In the genomic region with DNA sequence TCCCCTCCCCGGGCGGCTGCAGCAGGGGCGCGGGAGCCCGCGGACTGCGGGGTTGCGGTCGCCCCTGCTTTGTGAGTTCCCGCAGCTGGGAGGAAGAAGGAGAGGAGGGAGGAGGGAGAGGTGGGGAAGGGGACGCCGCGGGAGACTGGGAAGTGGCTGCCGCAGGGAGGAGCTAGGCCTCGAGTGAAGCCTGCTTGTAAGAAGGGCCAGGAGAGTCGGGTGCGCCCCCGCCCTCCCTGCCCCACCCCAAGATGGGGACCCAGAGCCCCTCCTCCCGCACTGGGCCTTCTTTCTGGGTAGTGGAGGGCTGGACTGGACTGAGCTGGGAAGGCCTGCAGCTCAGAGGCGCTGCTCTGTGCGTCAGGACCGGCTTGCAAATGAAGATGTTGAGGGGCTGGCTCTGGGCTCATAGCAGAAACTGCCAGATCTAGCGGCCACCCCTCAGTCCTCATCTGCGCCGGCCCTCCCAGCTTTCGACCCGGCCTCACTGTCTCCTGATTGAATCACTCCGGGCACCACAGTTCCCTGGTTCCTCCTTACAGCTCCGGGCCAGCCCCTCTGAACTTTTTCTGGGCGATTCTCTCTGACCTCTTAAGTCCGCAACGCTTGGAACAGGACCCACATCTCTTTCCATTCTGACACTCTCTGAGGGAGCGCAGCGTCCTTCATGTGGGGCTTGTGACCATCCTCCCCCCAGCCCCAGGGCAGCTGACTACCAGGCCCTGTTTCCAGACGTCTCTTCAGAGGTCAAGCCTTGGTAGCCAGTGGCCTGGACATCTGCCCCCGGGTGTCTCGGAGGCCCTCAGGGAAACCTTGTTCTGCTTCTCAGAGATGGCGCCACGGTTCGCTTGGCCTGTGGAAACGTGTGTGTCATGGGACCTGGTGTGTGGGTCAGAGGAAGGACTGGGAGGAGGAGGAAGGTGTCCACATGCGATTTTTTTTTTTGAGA, we compare ENCODE assay signal across 8 cellular contexts. TPM values are rescaled to one million over a fixed set of nuclear protein-coding genes. Genes with fewer than 3 reads are reported as not detected.
DNase-seq lines count a peak whose midpoint lies in the region; ATAC-seq and TF ChIP-seq lines count a peak whose summit lies in the region.

No MANE protein-coding gene starts in this region.

- peak; percentile 70 to 85 (median 80) for ATAC-seq in heart right ventricle

- H3K9me3 Mint-ChIP-seq in activated CD4-positive, alpha-beta T cell treated with anti-CD3 and anti-CD28 coated beads, Interleukin-2, amount 10 ng/mL, durations not matched to agents 24 days and 14 days, result no peaks in the 10 kb centered on the region

- no peak for TF ChIP-seq CTCF in adrenal gland (IDR thresholded peaks at IDR 0.05)
- no peak for TF ChIP-seq CTCF in heart right ventricle (IDR thresholded peaks at IDR 0.05)
- TF ChIP-seq CTCF in osteoblast (IDR thresholded peaks at IDR 0.05; ENCODE audit: extremely low read depth, low read depth, low read length), result no peak

- no peaks in the 10 kb centered on the region for H3K27me3 ChIP-seq in adrenal gland
- no peaks in the 10 kb centered on the region for H3K27me3 ChIP-seq in heart right ventricle
- H3K27me3 ChIP-seq in osteoblast (ENCODE audit: insufficient read depth, low read length), result no peaks in the 10 kb centered on the region

- H3K36me3 ChIP-seq in adrenal gland (replicated peaks in 1 of 2) (no peaks in the 10 kb centered on the region), heart right ventricle (no peaks in the 10 kb centered on the region), osteoblast (ENCODE audit: insufficient read depth, low read length) (no peaks in the 10 kb centered on the region)

- H3K9me3 ChIP-seq in adrenal gland (replicated peaks in 1 of 3) (no peaks in the 10 kb centered on the region), heart right ventricle (no peaks in the 10 kb centered on the region), osteoblast (ENCODE audit: low read depth, low read length) (no peaks in the 10 kb centered on the region)

- DNase-seq in activated CD4-positive, alpha-beta T cell treated with anti-CD3 and anti-CD28 coated beads, Interleukin-2, amount 10 ng/mL, durations not matched to agents 24 days and 14 days, result no peak
- no peak for DNase-seq in activated CD4-positive, alpha-beta T cell treated with anti-CD3 and anti-CD28 coated beads for 48 hours
- peak; percentile 79 for DNase-seq in NCI-H146 (lab: John Stamatoyannopoulos, UW)
- DNase-seq in adrenal gland, result peak; percentile 48 to 85 (median 69)
- DNase-seq in heart right ventricle, result peak; percentile 78
- peak; percentile 97 for DNase-seq in osteoblast (ENCODE audit: insufficient read length, low spot score, missing footprints)
- DNase-seq in NCI-H524 treated with DMSO at 0.1 percent for 48 hours (lab: John Stamatoyannopoulos, UW), result no peak
- no peak for DNase-seq in NOMO-1 treated with dmso at 0.1 percent for 144 hours (lab: John Stamatoyannopoulos, UW; ENCODE audit: unreplicated experiment)

- H3K79me2 ChIP-seq in osteoblast (ENCODE audit: insufficient read depth, low read length), result no peaks in the 10 kb centered on the region

- H3K4me1 Mint-ChIP-seq in activated CD4-positive, alpha-beta T cell treated with anti-CD3 and anti-CD28 coated beads, Interleukin-2, amount 10 ng/mL, durations not matched to agents 24 days and 14 days, result peaks cover 10% of the 10 kb centered on the region

- H4K20me1 ChIP-seq in osteoblast (ENCODE audit: insufficient read depth, low read length), result no peaks in the 10 kb centered on the region

- peak overlapping the region; percentile 56 for H3K4me3 Mint-ChIP-seq in activated CD4-positive, alpha-beta T cell treated with anti-CD3 and anti-CD28 coated beads, Interleukin-2, amount 10 ng/mL, durations not matched to agents 24 days and 14 days

- H3K27ac Mint-ChIP-seq in activated CD4-positive, alpha-beta T cell treated with anti-CD3 and anti-CD28 coated beads, Interleukin-2, amount 10 ng/mL, durations not matched to agents 24 days and 14 days, result no peak overlapping the region

- peak in 1 of 2 donors; percentile 13 for TF ChIP-seq POLR2A in adrenal gland (IDR thresholded peaks at IDR 0.05)

- peaks cover 20% of the 10 kb centered on the region in 2 donors for H3K4me1 ChIP-seq in adrenal gland (replicated peaks in 1 of 2)
- H3K4me1 ChIP-seq in heart right ventricle, result peaks cover 5 to 48% (median 25%) of the 10 kb centered on the region in 9 donors
- peaks cover 15% of the 10 kb centered on the region for H3K4me1 ChIP-seq in osteoblast (ENCODE audit: insufficient read depth, low read length)

- H3K4me2 ChIP-seq in osteoblast (ENCODE audit: insufficient read depth, low read length), result peak overlapping the region; percentile 98

- peaks cover 36% of the 10 kb centered on the region for H3K27me3 Mint-ChIP-seq in activated CD4-positive, alpha-beta T cell treated with anti-CD3 and anti-CD28 coated beads, Interleukin-2, amount 10 ng/mL, durations not matched to agents 24 days and 14 days

- H3K27ac ChIP-seq in adrenal gland, result peak overlapping the region; percentile 61 to 98 (median 94)
- peak overlapping the region; percentile 98 to 100 (median 98) for H3K27ac ChIP-seq in heart right ventricle
- H3K27ac ChIP-seq in osteoblast (ENCODE audit: low read depth, low read length), result peak overlapping the region; percentile 87

- peaks cover 2% of the 10 kb centered on the region for H3K36me3 Mint-ChIP-seq in activated CD4-positive, alpha-beta T cell treated with anti-CD3 and anti-CD28 coated beads, Interleukin-2, amount 10 ng/mL, durations not matched to agents 24 days and 14 days (ENCODE audit: low read depth)

- intact Hi-C loops in activated CD4-positive, alpha-beta T cell treated with anti-CD3 and anti-CD28 coated beads, Interleukin-2, amount 10 ng/mL, durations not matched to agents 24 days and 14 days (cut with micrococcal nuclease), result no loop called here
- intact Hi-C loops in adrenal gland (cut with DNase I) (no loop called here), heart right ventricle (cut with DNase I) (loop anchor here in 2 of 10 donors (2.0 to 5.0 kb wide), 2 partner anchors 21 to 37 kb away; a partner anchor contains a TSS)

- H2AFZ ChIP-seq in osteoblast (ENCODE audit: low read length), result peak overlapping the region; percentile 94

- 17 to 31% (median 22%) methylated on average over 24 to 42 of the region's 42 CpGs for WGBS in adrenal gland, 4 donors
- 17 to 33% methylated on average over 32 to 42 of the region's 42 CpGs for WGBS in heart right ventricle, 2 donors

- H3K4me3 ChIP-seq in adrenal gland, result peak overlapping the region; percentile 37 to 85 (median 50)
- peak overlapping the region; percentile 81 to 98 (median 88) for H3K4me3 ChIP-seq in heart right ventricle
- peak overlapping the region; percentile 90 for H3K4me3 ChIP-seq in osteoblast (ENCODE audit: insufficient read depth, low read length)

RNA-seq across cellular contexts. Expression of a gene that starts 21.9 kb away (rescaled TPM):
- total RNA-seq in activated CD4-positive, alpha-beta T cell treated with anti-CD3 and anti-CD28 coated beads, Interleukin-2, amount 10 ng/mL, durations not matched to agents 24 days and 14 days, result 29.6 and 30.3 TPM in 2 replicates
- 100 to 1,000 TPM; 156 to 529 (median 221) TPM for total RNA-seq in adrenal gland
- polyA plus RNA-seq in adrenal gland, result 100 to 1,000 TPM in 2 of 3 donors, 10 to 100 TPM in 1; 93.6 to 152 (median 127) TPM
- 100 to 1,000 TPM in 1 of 10 donors, 10 to 100 TPM in 9; 31.8 to 130 (median 53.2) TPM for total RNA-seq in heart right ventricle
- 100 to 1,000 TPM in 1 of 2 donors, 10 to 100 TPM in 1; 43.4 to 218 TPM for polyA plus RNA-seq in heart right ventricle
- 1,145 and 1,318 TPM in 2 replicates for total RNA-seq in osteoblast

RNA-seq across cellular contexts. Expression of a gene that starts 58.2 kb away (rescaled TPM):
- 13.4 and 14.5 TPM in 2 replicates for total RNA-seq in activated CD4-positive, alpha-beta T cell treated with anti-CD3 and anti-CD28 coated beads, Interleukin-2, amount 10 ng/mL, durations not matched to agents 24 days and 14 days
- total RNA-seq in adrenal gland (10 to 100 TPM in 7 of 8 donors, 1 to 10 TPM in 1; 4.8 to 17.8 (median 14.5) TPM), heart right ventricle (1 to 10 TPM; 3.3 to 8.0 (median 4.1) TPM), osteoblast (13.4 and 14.1 TPM in 2 replicates)
- polyA plus RNA-seq in adrenal gland (100 to 1,000 TPM in 1 of 3 donors, 10 to 100 TPM in 1, 1 to 10 TPM in 1; 4.1 to 110 (median 35.0) TPM), heart right ventricle (10 to 100 TPM in 1 of 2 donors, 1 to 10 TPM in 1; 3.6 to 10.3 TPM)

Comparison
In these comparisons a context has a peak if more than half of its experiments do, and no peak if none do; other contexts are left out.
1. DNase-seq: peak in NCI-H146 (single experiment), adrenal gland (7 of 7), heart right ventricle (2 of 2) and osteoblast (single experiment); none in activated CD4-positive, alpha-beta T cell treated with anti-CD3 and anti-CD28 coated beads, Interleukin-2, amount 10 ng/mL, durations not matched to agents 24 days and 14 days (single experiment), activated CD4-positive, alpha-beta T cell treated with anti-CD3 and anti-CD28 coated beads for 48 hours (single experiment), NCI-H524 treated with DMSO at 0.1 percent for 48 hours (single experiment) and NOMO-1 treated with dmso at 0.1 percent for 144 hours (single experiment).
2. Peak in every context shown above with its lines, with median percentiles within 50 percentile points of each other: H3K27ac ChIP-seq and H3K4me3 ChIP-seq.